8 cellular contexts compared by ENCODE assay signal in genomic region chr12:120677765-120678473, GRCh38. TPM values are rescaled to one million over a fixed set of nuclear protein-coding genes. Genes with fewer than 3 reads are reported as not detected.
A peak's percentile ranks its signal among the peaks of the same experiment; 100 is the strongest.
DNase-seq lines count a peak whose midpoint lies in the region; ATAC-seq, FAIRE-seq and TF ChIP-seq lines count a peak whose summit lies in the region.

No MANE protein-coding gene starts in this region.

- H3K27me3 Mint-ChIP-seq in activated naive CD4-positive, alpha-beta T cell treated with anti-CD3 and anti-CD28 coated beads, Interleukin-2, amount 10 ng/mL, durations not matched to agents 7 days and 5 days = peaks cover 21% of the 10 kb centered on the region

- no peak overlapping the region for H3K4me3 ChIP-seq in choroid plexus epithelial cell (ENCODE audit: low read depth, low read length)

- H3K4me3 Mint-ChIP-seq in activated naive CD4-positive, alpha-beta T cell treated with anti-CD3 and anti-CD28 coated beads, Interleukin-2, amount 10 ng/mL, durations not matched to agents 7 days and 5 days = no peak overlapping the region

- in situ Hi-C loops in G401 (cut with HindIII; ENCODE audit: low sequenced_read_pairs) = no loop called here

- peak overlapping the region; percentile 75 for H3K27ac Mint-ChIP-seq in activated naive CD4-positive, alpha-beta T cell treated with anti-CD3 and anti-CD28 coated beads, Interleukin-2, amount 10 ng/mL, durations not matched to agents 7 days and 5 days

- no peaks in the 10 kb centered on the region for H3K36me3 Mint-ChIP-seq in activated naive CD4-positive, alpha-beta T cell treated with anti-CD3 and anti-CD28 coated beads, Interleukin-2, amount 10 ng/mL, durations not matched to agents 7 days and 5 days

- CTCF ChIA-PET in activated naive CD4-positive, alpha-beta T cell treated with anti-CD3 and anti-CD28 coated beads, Interleukin-2, amount 10 ng/mL, durations not matched to agents 7 days and 5 days (lab: Charles Lee) = interaction anchor here (1.0 to 1.4 kb wide), 2 partner anchors 28 to 31 kb away, joined by 3 to 8 read pairs; no protein-coding TSS in a partner anchor

- TF ChIP-seq CTCF in choroid plexus epithelial cell (conservative IDR thresholded peaks at IDR 0.05; ENCODE audit: low read depth, low read length) = no peak

- FAIRE-seq in urothelium cell line (lab: Jason Lieb, UNC) = peak; percentile 66

- peak; percentile 33 for DNase-seq in activated naive CD4-positive, alpha-beta T cell treated with anti-CD3 and anti-CD28 coated beads, Interleukin-2, amount 10 ng/mL, durations not matched to agents 7 days and 5 days
- DNase-seq in activated naive CD4-positive, alpha-beta T cell treated with Interleukin-2 at 50 U/mL for 16 hours = no peak
- DNase-seq in M059J (ENCODE audit: low read depth) (peak; percentile 78), choroid plexus epithelial cell (ENCODE audit: low read depth) (peak; percentile 18), urothelium cell line (ENCODE audit: low spot score) (peak; percentile 82), G401 (ENCODE audit: low spot score) (no peak), T-helper 9 cell (no peak)

- peaks cover 25% of the 10 kb centered on the region for H3K4me1 Mint-ChIP-seq in activated naive CD4-positive, alpha-beta T cell treated with anti-CD3 and anti-CD28 coated beads, Interleukin-2, amount 10 ng/mL, durations not matched to agents 7 days and 5 days

- no peak for ATAC-seq in GM18867 (IDR thresholded peaks at IDR 0.05; ENCODE audit: unreplicated experiment)

- no peaks in the 10 kb centered on the region for H3K9me3 Mint-ChIP-seq in activated naive CD4-positive, alpha-beta T cell treated with anti-CD3 and anti-CD28 coated beads, Interleukin-2, amount 10 ng/mL, durations not matched to agents 7 days and 5 days

RNA-seq across cellular contexts. Expression of gene MLEC, which starts 9.0 kb away (rescaled TPM):
- total RNA-seq in M059J (2014; rRNA removed; shearing (Covaris generic)) = 105 and 148 TPM in 2 replicates
- total RNA-seq in G401 (2014; rRNA removed; shearing (Covaris generic)) = 85.9 and 106 TPM in 2 replicates

RNA-seq across cellular contexts. Expression of gene UNC119B, which starts 32.3 kb away (rescaled TPM):
- 4.8 and 11.1 TPM in 2 replicates for total RNA-seq in M059J (2014; rRNA removed; shearing (Covaris generic))
- total RNA-seq in G401 (2014; rRNA removed; shearing (Covaris generic)) = 47.0 and 53.8 TPM in 2 replicates

RNA-seq across cellular contexts. Expression of gene CABP1, which starts 37.5 kb away (rescaled TPM):
- not detected in 2 replicates for total RNA-seq in M059J (2014; rRNA removed; shearing (Covaris generic))
- total RNA-seq in G401 (2014; rRNA removed; shearing (Covaris generic)) = 0.86 TPM in 1 of 2 replicates, not detected in the other

RNA-seq across cellular contexts. Expression of gene ACADS, which starts 47.7 kb away (rescaled TPM):
- total RNA-seq in M059J (2014; rRNA removed; shearing (Covaris generic)) = 4.8 and 9.1 TPM in 2 replicates
- 9.3 and 11.4 TPM in 2 replicates for total RNA-seq in G401 (2014; rRNA removed; shearing (Covaris generic))

Comparison
In these comparisons a context has a peak if more than half of its experiments do, and no peak if none do; other contexts are left out.
1. DNase-seq: peak in activated naive CD4-positive, alpha-beta T cell treated with anti-CD3 and anti-CD28 coated beads, Interleukin-2, amount 10 ng/mL, durations not matched to agents 7 days and 5 days (single experiment), M059J (single experiment), choroid plexus epithelial cell (single experiment) and urothelium cell line (single experiment); none in activated naive CD4-positive, alpha-beta T cell treated with Interleukin-2 at 50 U/mL for 16 hours (single experiment), G401 (single experiment) and T-helper 9 cell (single experiment).